8 cellular contexts compared by ENCODE assay signal in the genomic region with DNA sequence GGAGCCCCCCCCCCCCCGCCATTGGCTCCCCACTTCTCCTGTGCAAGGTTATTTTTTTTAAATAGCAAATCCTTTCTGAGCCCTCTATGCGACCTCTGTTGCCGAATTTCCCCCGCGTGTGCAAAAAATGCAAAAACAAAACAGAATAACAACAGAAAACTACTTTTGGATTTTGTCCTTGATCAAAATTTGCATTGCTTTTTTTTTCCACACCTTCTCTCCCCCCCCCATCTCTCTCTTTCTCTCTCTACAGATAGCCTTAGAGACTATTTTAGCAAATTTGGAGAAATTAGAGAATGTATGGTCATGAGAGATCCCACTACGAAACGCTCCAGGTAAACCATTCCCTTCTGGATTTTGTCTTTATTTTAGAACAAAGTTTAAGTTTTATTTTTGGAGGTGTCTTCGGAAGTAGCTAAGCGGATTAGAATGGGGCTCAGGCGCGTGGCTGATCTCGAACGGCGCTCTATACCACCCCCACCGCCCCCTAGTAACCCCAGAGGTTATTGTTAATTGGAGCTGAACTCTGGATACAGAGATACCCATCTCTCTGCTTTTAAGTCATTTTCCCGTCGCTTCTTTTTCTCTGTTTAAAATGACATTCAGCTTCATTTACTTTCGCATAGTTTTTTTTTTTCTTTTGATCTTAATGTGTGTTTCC. TPM values are rescaled to one million over a fixed set of nuclear protein-coding genes. Genes with fewer than 3 reads are reported as not detected.
A peak's percentile ranks its signal among the peaks of the same experiment; 100 is the strongest.
DNase-seq lines count a peak whose midpoint lies in the region; ATAC-seq, FAIRE-seq and TF ChIP-seq lines count a peak whose summit lies in the region.

No MANE protein-coding gene starts in this region.

- ATAC-seq in HG02678 (IDR thresholded peaks at IDR 0.05; ENCODE audit: unreplicated experiment) = no peak
- ATAC-seq in GM21381 (IDR thresholded peaks at IDR 0.05; ENCODE audit: unreplicated experiment) = no peak

- no peak overlapping the region for H3K27ac Mint-ChIP-seq in chondrocyte (ENCODE audit: unreplicated experiment)

- H3K4me3 Mint-ChIP-seq in chondrocyte (ENCODE audit: unreplicated experiment) = peak overlapping the region; percentile 81

- H3K9me3 Mint-ChIP-seq in chondrocyte (ENCODE audit: low read depth) = no peaks in the 10 kb centered on the region

- H3K27me3 ChIP-seq in muscle layer of duodenum (ENCODE audit: low read depth, low read length) = no peaks in the 10 kb centered on the region

- FAIRE-seq in GM12891 (lab: Jason Lieb, UNC) = no peak

- TF ChIP-seq CTCF in chondrocyte (IDR thresholded peaks at IDR 0.05) = no peak

- peak overlapping the region; percentile 75 to 85 for H3K4me3 ChIP-seq in muscle layer of duodenum (ENCODE audit: low read depth in 1 of 2, low read length in 2 of 2)

- H3K4me1 Mint-ChIP-seq in chondrocyte (ENCODE audit: low read depth) = peaks cover 21% of the 10 kb centered on the region

- H3K9me3 ChIP-seq in muscle layer of duodenum (ENCODE audit: control insufficient read depth in 1 of 2, low read length in 2 of 2) = no peaks in the 10 kb centered on the region

- peaks cover under 1 to 6% of the 10 kb centered on the region in 2 donors for H3K36me3 ChIP-seq in muscle layer of duodenum (ENCODE audit: control insufficient read depth in 1 of 2, insufficient read depth in 2 of 2, low read length in 2 of 2)

- H3K4me1 ChIP-seq in muscle layer of duodenum (ENCODE audit: control insufficient read depth in 1 of 2, insufficient read depth in 2 of 2, low read length in 2 of 2) = peaks cover 0 to 8% of the 10 kb centered on the region in 2 donors

- peak; percentile 27 for DNase-seq in NCI-H1694 (lab: John Stamatoyannopoulos, UW)
- no peak for DNase-seq in NCI-H1694 treated with DMSO at 0.1 percent for 48 hours (lab: John Stamatoyannopoulos, UW)
- peak; percentile 49 for DNase-seq in OCI-M1 (lab: John Stamatoyannopoulos, UW)
- DNase-seq in chondrocyte (ENCODE audit: low spot score) = no peak
- DNase-seq in GM12891 (ENCODE audit: insufficient read length, low spot score) = no peak

- H3K27ac ChIP-seq in muscle layer of duodenum (ENCODE audit: low read length) = peak overlapping the region; percentile 64

- no peak for TF ChIP-seq POLR2A in GM12891 (IDR thresholded peaks at IDR 0.05; ENCODE audit: low read depth, low read length)

- no peaks in the 10 kb centered on the region for H3K27me3 Mint-ChIP-seq in chondrocyte (ENCODE audit: low read depth)

- peaks cover 3% of the 10 kb centered on the region for H3K36me3 Mint-ChIP-seq in chondrocyte (ENCODE audit: low read depth)

TF ChIP-seq in GM12891, 5 proteins besides CTCF, POLR2A, EP300 and RAD21:
- no peak for TF ChIP-seq POU2F2 (IDR thresholded peaks at IDR 0.05; ENCODE audit: low read depth, low read length)
- no peak for TF ChIP-seq POLR2AphosphoS5 (IDR thresholded peaks at IDR 0.05; ENCODE audit: low read depth, low read length)
- no peak for TF ChIP-seq SPI1 (IDR thresholded peaks at IDR 0.05; ENCODE audit: low read depth, low read length)
- no peak for TF ChIP-seq PAX5 (IDR thresholded peaks at IDR 0.05; ENCODE audit: insufficient read depth, low read length, severe bottlenecking)
- TF ChIP-seq TAF1 (IDR thresholded peaks at IDR 0.05; ENCODE audit: low read depth, low read length) = no peak

RNA-seq across cellular contexts. Expression of a gene that starts 1.0 kb away (rescaled TPM):
- 23.1 to 55.2 TPM (median 25.5 TPM) in 3 replicates for total RNA-seq in chondrocyte
- polyA plus RNA-seq in GM12891 (2012; ENCODE audit: low read depth, missing spikeins) = 51.0 TPM

Comparison
In these comparisons a context has a peak if more than half of its experiments do, and no peak if none do; other contexts are left out.
1. DNase-seq: peak in NCI-H1694 (single experiment) and OCI-M1 (single experiment); none in NCI-H1694 treated with DMSO at 0.1 percent for 48 hours (single experiment), chondrocyte (single experiment) and GM12891 (single experiment).